Comparison of ENCODE assay signal across 10 cellular contexts in the genomic region with DNA sequence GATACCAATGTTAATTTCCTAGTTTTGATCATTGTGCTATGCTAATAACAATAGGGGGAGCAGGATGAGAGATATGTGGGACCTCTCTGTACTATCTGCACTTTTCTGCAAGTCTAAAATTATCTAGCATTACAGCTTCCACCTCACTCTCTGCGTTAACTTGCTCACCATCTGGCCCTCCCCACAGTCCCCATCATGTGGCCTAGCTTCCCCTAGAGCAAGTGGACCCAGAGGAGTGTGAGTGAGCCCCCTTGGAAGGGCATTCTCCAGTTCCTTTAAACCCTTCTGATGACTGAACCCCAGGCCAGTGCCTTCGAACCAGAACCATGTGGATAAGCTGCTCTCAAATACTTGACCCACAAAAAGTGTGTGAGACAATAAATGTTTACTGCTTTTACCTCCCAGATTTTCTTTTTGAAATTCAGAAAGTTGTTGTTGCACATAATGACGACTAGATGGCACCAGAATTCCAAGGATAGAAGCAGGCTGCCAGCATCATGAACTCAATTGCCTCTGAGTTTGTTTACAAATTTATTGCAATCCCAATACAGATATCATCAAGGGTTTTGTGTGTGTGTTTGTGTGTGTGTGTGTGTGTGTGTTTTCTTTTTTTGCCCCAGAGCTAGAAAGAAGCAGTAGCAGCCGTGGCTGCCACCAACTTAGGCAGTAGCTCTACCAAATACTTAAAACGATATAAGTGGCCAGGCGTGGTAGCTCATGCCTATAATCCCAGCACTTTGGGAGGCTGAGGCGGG. TPM values are rescaled to one million over a fixed set of nuclear protein-coding genes. Genes with fewer than 3 reads are reported as not detected.
DNase-seq lines count a peak whose midpoint lies in the region; ATAC-seq, FAIRE-seq and TF ChIP-seq lines count a peak whose summit lies in the region.
"Had no signal": no experiment of that assay in that cellular context is flagged by ENCODE, and none has a peak within 500 bp of the region (broad histone marks: within the 10 kb centered on the region; RNA-seq: fewer than 3 reads in every experiment).

No MANE protein-coding gene starts in this region.

- CTCF ChIA-PET in A549 (lab: Yijun Ruan, JAX), result interaction anchor here (0.5 to 6.1 kb wide), 118 partner anchors 8 to 1458 kb away, joined by 3 to 129 read pairs (median 5); a partner anchor contains a TSS

- H3K36me3 ChIP-seq in heart right ventricle (no peaks in the 10 kb centered on the region), small intestine (ENCODE audit: control insufficient read depth in 2 of 2, insufficient read depth in 2 of 2, low read length in 2 of 2) (no peaks in the 10 kb centered on the region)

- intact Hi-C loops in heart right ventricle (cut with DNase I), result loop anchor here in 9 of 10 donors (1.0 to 10.0 kb wide), 5 partner anchors 78 to 165 kb away; a partner anchor contains a TSS

- peak; percentile 59 to 71 for ATAC-seq in A549
- ATAC-seq in heart right ventricle, result peak in 1 of 8 donors; percentile 39
- no peak for ATAC-seq in HG03571 (IDR thresholded peaks at IDR 0.05; ENCODE audit: unreplicated experiment)
- ATAC-seq in activated naive CD4-positive, alpha-beta T cell treated with anti-CD3 and anti-CD28 coated beads, Interleukin-2, amount 50 U/mL, for 72 hours, result no peak
- ATAC-seq: stimulated activated effector memory CD8-positive, alpha-beta T cell treated with anti-CD3 and anti-CD28 coated beads, Interleukin-12 subunit alpha, Interleukin-12 subunit beta, amount 100 ng/mL, for 72 hours had no signal

- H3K9me3 ChIP-seq in A549 (no peaks in the 10 kb centered on the region), heart right ventricle (peaks cover 0 to 8% (median 0%) of the 10 kb centered on the region in 11 donors), small intestine (ENCODE audit: control insufficient read depth, low read depth) (no peaks in the 10 kb centered on the region)

- TF ChIP-seq EP300 in A549 (IDR thresholded peaks at IDR 0.05), result no peak

- H3K27me3 ChIP-seq in heart right ventricle (peaks cover 0 to 19% (median 16%) of the 10 kb centered on the region in 7 donors), small intestine (ENCODE audit: control insufficient read depth in 2 of 2, insufficient read depth in 2 of 2, low read length in 2 of 2) (no peaks in the 10 kb centered on the region)

- POLR2A ChIA-PET in A549 (lab: Yijun Ruan, JAX), result interaction anchor here (1.6 kb wide), 1 partner anchor 286 kb away, joined by 3 read pairs; a partner anchor contains a TSS

- no peak overlapping the region for H3K27ac Mint-ChIP-seq in activated naive CD4-positive, alpha-beta T cell treated with anti-CD3 and anti-CD28 coated beads, Interleukin-2, amount 50 U/mL, for 72 hours
- H3K27ac Mint-ChIP-seq: stimulated activated effector memory CD8-positive, alpha-beta T cell treated with anti-CD3 and anti-CD28 coated beads, Interleukin-12 subunit alpha, Interleukin-12 subunit beta, amount 100 ng/mL, for 72 hours had no signal

- TF ChIP-seq POLR2A in A549 (IDR thresholded peaks at IDR 0.05; ENCODE audit: low read length), result no peak

- H3K9me3 Mint-ChIP-seq in activated naive CD4-positive, alpha-beta T cell treated with anti-CD3 and anti-CD28 coated beads, Interleukin-2, amount 50 U/mL, for 72 hours, result no peaks in the 10 kb centered on the region
- H3K9me3 Mint-ChIP-seq: stimulated activated effector memory CD8-positive, alpha-beta T cell treated with anti-CD3 and anti-CD28 coated beads, Interleukin-12 subunit alpha, Interleukin-12 subunit beta, amount 100 ng/mL, for 72 hours had no signal

- TF ChIP-seq CTCF in A549 (IDR thresholded peaks at IDR 0.05) (peak; percentile 99), VCaP (conservative IDR thresholded peaks at IDR 0.05) (peak; percentile 87), heart right ventricle (IDR thresholded peaks at IDR 0.05) (peak; percentile 36 to 82 (median 72))

- no peaks in the 10 kb centered on the region for H3K36me3 Mint-ChIP-seq in activated naive CD4-positive, alpha-beta T cell treated with anti-CD3 and anti-CD28 coated beads, Interleukin-2, amount 50 U/mL, for 72 hours
- H3K36me3 Mint-ChIP-seq: stimulated activated effector memory CD8-positive, alpha-beta T cell treated with anti-CD3 and anti-CD28 coated beads, Interleukin-12 subunit alpha, Interleukin-12 subunit beta, amount 100 ng/mL, for 72 hours had no signal

- H3K4me1 ChIP-seq in A549 (no peaks in the 10 kb centered on the region), heart right ventricle (peaks cover 0 to 26% (median 16%) of the 10 kb centered on the region in 9 donors), small intestine (ENCODE audit: control insufficient read depth in 2 of 2, insufficient read depth in 1 of 2, low read depth in 1 of 2, low read length in 1 of 2) (no peaks in the 10 kb centered on the region)

- DNase-seq in A549 (ENCODE audit: low read depth in 1 of 2, low spot score in 1 of 2), result peak; percentile 77 to 79
- DNase-seq in GM03348 (ENCODE audit: low spot score), result peak; percentile 72
- DNase-seq in NCI-H2029 (lab: John Stamatoyannopoulos, UW), result peak; percentile 42
- no peak for DNase-seq in heart right ventricle
- DNase-seq in small intestine, result peak; percentile 52
- no peak for DNase-seq in activated naive CD4-positive, alpha-beta T cell treated with anti-CD3 and anti-CD28 coated beads, Interleukin-2, amount 50 U/mL, for 72 hours (ENCODE audit: low spot score in 2 of 2)

- TF ChIP-seq RAD21 in A549 (conservative IDR thresholded peaks at IDR 0.05 in 1 of 2, IDR thresholded peaks at IDR 0.05 in 1 of 2), result peak; percentile 100

- H3K27ac ChIP-seq in A549 (no peak overlapping the region), VCaP (no peak overlapping the region), heart right ventricle (no peak overlapping the region), small intestine (ENCODE audit: low read depth in 1 of 2, low read length in 1 of 2) (no peak overlapping the region)

- FAIRE-seq in A549 (lab: Jason Lieb, UNC) (peak; percentile 100), small intestine (lab: Jason Lieb, UNC) (no peak)
- FAIRE-seq: colon had no signal

- 18% methylated on average over 7 of the region's 7 CpGs for WGBS in A549 (ENCODE audit: missing lambda C conversion rate)
- WGBS in heart right ventricle, 2 donors, result 30 to 31% methylated on average over 7 of the region's 7 CpGs
- WGBS in small intestine, 3 donors, result 18 to 33% (median 27%) methylated on average over 7 of the region's 7 CpGs

- H3K4me2 ChIP-seq in A549, result 0 out of 3 replicates have a peak overlapping the region, but pooled peaks have one; percentile 6

- no peak overlapping the region for H3K4me3 ChIP-seq in A549
- no peak overlapping the region for H3K4me3 ChIP-seq in heart right ventricle
- H3K4me3 ChIP-seq in small intestine (ENCODE audit: low read depth in 1 of 2, low read length in 2 of 2), result no peak overlapping the region

TF ChIP-seq in A549, 52 proteins besides CTCF, POLR2A, EP300 and RAD21:
- TF ChIP-seq SMC3 (IDR thresholded peaks at IDR 0.05) (peak; percentile 97), NR3C1 (IDR thresholded peaks at IDR 0.05) (no peak), CBX2 (IDR thresholded peaks at IDR 0.05; ENCODE audit: borderline replicate concordance, low read depth) (no peak), HOXA7 (CRISPR knock-in tag; IDR thresholded peaks at IDR 0.05) (no peak), ZC3H11A (IDR thresholded peaks at IDR 0.05) (no peak), MYC (IDR thresholded peaks at IDR 0.05; ENCODE audit: borderline replicate concordance, low read length) (0 out of 2 replicates have a peak, but pooled peaks have one; percentile 27), RARB (CRISPR knock-in tag; IDR thresholded peaks at IDR 0.05) (no peak), RCOR1 (IDR thresholded peaks at IDR 0.05; ENCODE audit: low read depth, low read length) (0 out of 2 replicates have a peak, but pooled peaks have one; percentile 40)
- TF ChIP-seq, protein P1, sequence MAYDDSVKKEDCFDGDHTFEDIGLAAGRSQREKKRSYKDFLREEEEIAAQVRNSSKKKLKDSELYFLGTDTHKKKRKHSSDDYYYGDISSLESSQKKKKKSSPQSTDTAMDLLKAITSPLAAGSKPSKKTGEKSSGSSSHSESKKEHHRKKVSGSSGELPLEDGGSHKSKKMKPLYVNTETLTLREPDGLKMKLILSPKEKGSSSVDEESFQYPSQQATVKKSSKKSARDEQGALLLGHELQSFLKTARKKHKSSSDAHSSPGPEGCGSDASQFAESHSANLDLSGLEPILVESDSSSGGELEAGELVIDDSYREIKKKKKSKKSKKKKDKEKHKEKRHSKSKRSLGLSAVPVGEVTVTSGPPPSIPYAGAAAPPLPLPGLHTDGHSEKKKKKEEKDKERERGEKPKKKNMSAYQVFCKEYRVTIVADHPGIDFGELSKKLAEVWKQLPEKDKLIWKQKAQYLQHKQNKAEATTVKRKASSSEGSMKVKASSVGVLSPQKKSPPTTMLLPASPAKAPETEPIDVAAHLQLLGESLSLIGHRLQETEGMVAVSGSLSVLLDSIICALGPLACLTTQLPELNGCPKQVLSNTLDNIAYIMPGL (CRISPR knock-in tag; IDR thresholded peaks at IDR 0.05; ENCODE audit: borderline replicate concordance), result no peak

RNA-seq across cellular contexts. Expression of a gene that starts 49.0 kb away (rescaled TPM):
- polyA plus RNA-seq in A549 (2011; rRNA removed), result 39.3 and 48.1 TPM in 2 replicates
- polyA plus RNA-seq in A549 (2012; cell fraction: cytosol; rRNA removed), result 18.2 and 22.6 TPM in 2 replicates
- polyA plus RNA-seq in A549 (2012; cell fraction: nucleus; rRNA removed), result 5.3 and 11.4 TPM in 2 replicates
- 32.8 to 37.9 TPM (median 35.4 TPM) in 3 replicates for polyA plus RNA-seq in A549 (2017; fragmentation: RNase III; extraction: RNeasy Plus Mini Kit Qiagen cat#74134 plus additional on column Dnase treatment)
- 22.7 and 40.3 TPM in 2 replicates for polyA minus RNA-seq in A549 (2011; rRNA and poly(A)+ RNA removed)
- 10 to 100 TPM in 8 of 10 donors, 1 to 10 TPM in 2; 5.5 to 19.4 (median 12.2) TPM for total RNA-seq in heart right ventricle
- 10 to 100 TPM in 1 of 2 donors, 1 to 10 TPM in 1; 8.8 to 11.0 TPM for polyA plus RNA-seq in heart right ventricle
- polyA plus RNA-seq in small intestine, result 10 to 100 TPM; 11.2 to 18.6 (median 18.1) TPM
- total RNA-seq in activated naive CD4-positive, alpha-beta T cell treated with anti-CD3 and anti-CD28 coated beads, Interleukin-2, amount 50 U/mL, for 72 hours, result 10 to 100 TPM; 12.7 to 17.8 TPM

RNA-seq across cellular contexts. Expression of a gene that starts 51.5 kb away (rescaled TPM):
- polyA plus RNA-seq in A549 (2011; rRNA removed) (6.0 and 6.6 TPM in 2 replicates), A549 (2017; fragmentation: RNase III; extraction: RNeasy Plus Mini Kit Qiagen cat#74134 plus additional on column Dnase treatment) (15.0 to 21.0 TPM (median 19.5 TPM) in 3 replicates), heart right ventricle (10 to 100 TPM; 12.1 to 31.2 TPM), small intestine (1 to 10 TPM; 5.4 to 9.7 (median 6.5) TPM)
- polyA plus RNA-seq in A549 (2012; cell fraction: cytosol; rRNA removed), result 10.1 and 14.2 TPM in 2 replicates
- 30.4 and 39.4 TPM in 2 replicates for polyA plus RNA-seq in A549 (2012; cell fraction: nucleus; rRNA removed)
- polyA minus RNA-seq in A549 (2011; rRNA and poly(A)+ RNA removed), result 12.0 and 13.0 TPM in 2 replicates
- 10 to 100 TPM; 10.8 to 29.1 (median 15.8) TPM for total RNA-seq in heart right ventricle
- 10 to 100 TPM; 11.1 to 11.6 TPM for total RNA-seq in activated naive CD4-positive, alpha-beta T cell treated with anti-CD3 and anti-CD28 coated beads, Interleukin-2, amount 50 U/mL, for 72 hours

Comparison
In these comparisons a context has a peak if more than half of its experiments do, and no peak if none do; other contexts are left out.
1. ATAC-seq: peak in A549 (2 of 2); none in HG03571 (single experiment) and activated naive CD4-positive, alpha-beta T cell treated with anti-CD3 and anti-CD28 coated beads, Interleukin-2, amount 50 U/mL, for 72 hours (0 of 2).
2. DNase-seq: peak in A549 (2 of 2), GM03348 (single experiment), NCI-H2029 (single experiment) and small intestine (single experiment); none in heart right ventricle (0 of 2) and activated naive CD4-positive, alpha-beta T cell treated with anti-CD3 and anti-CD28 coated beads, Interleukin-2, amount 50 U/mL, for 72 hours (0 of 2).
3. Peak in every context shown above with its lines, with median percentiles within 50 percentile points of each other: CTCF ChIP-seq.